ENCODE assay signal across 8 cellular contexts in genomic region chr6:27864906-27865883, GRCh38. TPM values are rescaled to one million over a fixed set of nuclear protein-coding genes. Genes with fewer than 3 reads are reported as not detected.
DNase-seq lines count a peak whose midpoint lies in the region; ATAC-seq and TF ChIP-seq lines count a peak whose summit lies in the region.

No MANE protein-coding gene starts in this region.

- H3K4me1 Mint-ChIP-seq in activated T-helper 17 cell treated with anti-CD3 and anti-CD28 coated beads, Interleukin-2, amount 50 U/mL, for 72 hours: peaks cover 26% of the 10 kb centered on the region
- H3K4me1 Mint-ChIP-seq in naive thymus-derived CD8-positive, alpha-beta T cell: peaks cover 15 to 45% (median 39%) of the 10 kb centered on the region in 4 donors

- no peaks in the 10 kb centered on the region for H3K27me3 Mint-ChIP-seq in activated T-helper 17 cell treated with anti-CD3 and anti-CD28 coated beads, Interleukin-2, amount 50 U/mL, for 72 hours
- no peaks in the 10 kb centered on the region for H3K27me3 Mint-ChIP-seq in naive thymus-derived CD8-positive, alpha-beta T cell

- in situ Hi-C loops in Panc1 (cut with HindIII; ENCODE audit: low pct_unique_long_range_greater_than_20kb, low sequenced_read_pairs): loop anchor here (5.0 kb wide), 1 partner anchor 43 kb away; a partner anchor contains a TSS

- H3K4me3 ChIP-seq in KMS-11 (IDR thresholded peaks at IDR 0.05; ENCODE audit: insufficient read depth, low read depth, low read length): no peak overlapping the region
- peak overlapping the region; percentile 65 to 82 for H3K4me3 ChIP-seq in Panc1 (ENCODE audit: low read depth in 2 of 2, low read length in 2 of 2)
- H3K4me3 ChIP-seq in testis: peak overlapping the region; percentile 65 to 77

- TF ChIP-seq POLR2A in testis (IDR thresholded peaks at IDR 0.05): no peak

- peaks cover 14% of the 10 kb centered on the region; the same call in 1 of the 2 replicates for H3K79me2 ChIP-seq in KMS-11 (ENCODE audit: insufficient read depth, low read depth)

- H3K27ac ChIP-seq in KMS-11 (peak overlapping the region; percentile 100), Panc1 (ENCODE audit: low read length) (peak overlapping the region; percentile 98), testis (peak overlapping the region; percentile 71 to 76)

- H3K4me1 ChIP-seq in KMS-11 (ENCODE audit: low read depth, poor library complexity, severe bottlenecking) (peaks cover 18% of the 10 kb centered on the region), Panc1 (ENCODE audit: control insufficient read depth, insufficient read depth, low read length) (peaks cover 12% of the 10 kb centered on the region), testis (peaks cover 21% of the 10 kb centered on the region)

- H3K9me3 Mint-ChIP-seq in activated T-helper 17 cell treated with anti-CD3 and anti-CD28 coated beads, Interleukin-2, amount 50 U/mL, for 72 hours: peaks cover under 1% of the 10 kb centered on the region
- H3K9me3 Mint-ChIP-seq in naive thymus-derived CD8-positive, alpha-beta T cell: peaks cover 0 to 4% (median 0%) of the 10 kb centered on the region in 9 donors

- DNase-seq in EH (ENCODE audit: low read depth): peak; percentile 98
- DNase-seq in Panc1 (ENCODE audit: low read depth, low spot score): peak; percentile 95
- DNase-seq in fibroblast of peridontal ligament (ENCODE audit: extremely low read depth): peak; percentile 99
- DNase-seq in naive thymus-derived CD8-positive, alpha-beta T cell: peak; percentile 43 to 91 (median 80)
- peak; percentile 83 for DNase-seq in testis

- H3K4me3 Mint-ChIP-seq in activated T-helper 17 cell treated with anti-CD3 and anti-CD28 coated beads, Interleukin-2, amount 50 U/mL, for 72 hours: peak overlapping the region; percentile 97
- peak overlapping the region; percentile 87 to 99 (median 98) for H3K4me3 Mint-ChIP-seq in naive thymus-derived CD8-positive, alpha-beta T cell

- ATAC-seq in GM21786 (IDR thresholded peaks at IDR 0.05; ENCODE audit: unreplicated experiment) (peak; percentile 40), Panc1 (peak; percentile 69)
- ATAC-seq in activated T-helper 17 cell treated with anti-CD3 and anti-CD28 coated beads, Interleukin-2, amount 50 U/mL, for 72 hours (replicated peaks): peak; percentile 68
- peak; percentile 81 for ATAC-seq in naive thymus-derived CD8-positive, alpha-beta T cell

- H3K9ac ChIP-seq in KMS-11: peak overlapping the region; percentile 100

- peak overlapping the region; percentile 96 for H3K27ac Mint-ChIP-seq in activated T-helper 17 cell treated with anti-CD3 and anti-CD28 coated beads, Interleukin-2, amount 50 U/mL, for 72 hours
- H3K27ac Mint-ChIP-seq in naive thymus-derived CD8-positive, alpha-beta T cell: peak overlapping the region; percentile 87 to 99 (median 96)

- CTCF ChIA-PET in Panc1 (lab: Charles Lee): no interaction called here

- H2AFZ ChIP-seq in KMS-11 (ENCODE audit: low read depth): peak overlapping the region; percentile 35

- peak overlapping the region; percentile 97 for H3K4me2 ChIP-seq in KMS-11

- no peaks in the 10 kb centered on the region for H3K27me3 ChIP-seq in KMS-11 (ENCODE audit: insufficient read depth, low read depth)
- H3K27me3 ChIP-seq in Panc1 (ENCODE audit: control insufficient read depth, insufficient read depth, low read length): no peaks in the 10 kb centered on the region
- no peaks in the 10 kb centered on the region for H3K27me3 ChIP-seq in testis

- BruUV-seq in Panc1 (replicated peaks; lab: Mats Ljungman, UMichigan): TSS peak; percentile 100

- H3K9me3 ChIP-seq in Panc1 (ENCODE audit: control insufficient read depth, insufficient read depth, low read depth, low read length): no peaks in the 10 kb centered on the region
- H3K9me3 ChIP-seq in testis: no peaks in the 10 kb centered on the region

- no peaks in the 10 kb centered on the region for H4K20me1 ChIP-seq in KMS-11 (ENCODE audit: insufficient read depth)

- TF ChIP-seq CTCF in KMS-11 (conservative IDR thresholded peaks at IDR 0.05; ENCODE audit: low read depth, low read length): no peak
- no peak for TF ChIP-seq CTCF in Panc1 (IDR thresholded peaks at IDR 0.05)
- no peak for TF ChIP-seq CTCF in testis (IDR thresholded peaks at IDR 0.05)

- 1% methylated on average over 39 to 58 of the region's 58 CpGs for WGBS in testis, 2 donors

- POLR2A ChIA-PET in Panc1 (lab: Charles Lee): interaction anchor here (0.6 to 6.1 kb wide), 16 partner anchors 22 to 1832 kb away, joined by 3 to 95 read pairs (median 5); a partner anchor contains a TSS
- POLR2A ChIA-PET in naive thymus-derived CD8-positive, alpha-beta T cell (lab: Charles Lee): interaction anchor here (0.6 to 15.4 kb wide), 35 partner anchors 8 to 1845 kb away, joined by 3 to 793 read pairs (median 7); partner anchors contain the start of gene ZSCAN26

- intact Hi-C loops in Panc1 (cut with micrococcal nuclease; ENCODE audit: unreplicated experiment) (no loop called here), testis (cut with DNase I; ENCODE audit: low total_unique reads) (no loop called here)

- H3K36me3 Mint-ChIP-seq in activated T-helper 17 cell treated with anti-CD3 and anti-CD28 coated beads, Interleukin-2, amount 50 U/mL, for 72 hours (ENCODE audit: low read depth): peaks cover 21% of the 10 kb centered on the region
- no peaks in the 10 kb centered on the region for H3K36me3 Mint-ChIP-seq in naive thymus-derived CD8-positive, alpha-beta T cell

- no peaks in the 10 kb centered on the region for H3K36me3 ChIP-seq in KMS-11 (ENCODE audit: insufficient read depth)
- H3K36me3 ChIP-seq in Panc1 (ENCODE audit: control insufficient read depth, insufficient read depth, low read length): no peaks in the 10 kb centered on the region
- H3K36me3 ChIP-seq in testis (ENCODE audit: low read depth, missing control alignments): no peaks in the 10 kb centered on the region

RNA-seq across cellular contexts. Expression of gene OR2B2, which starts 47.0 kb away (rescaled TPM):
- not detected for total RNA-seq in Panc1 (2021; ENCODE audit: unreplicated experiment)
- not detected for polyA plus RNA-seq in Panc1 (2012; ENCODE audit: insufficient read length)
- not detected for total RNA-seq in activated T-helper 17 cell treated with anti-CD3 and anti-CD28 coated beads, Interleukin-2, amount 50 U/mL, for 72 hours
- total RNA-seq in naive thymus-derived CD8-positive, alpha-beta T cell: not detected
- polyA plus RNA-seq in naive thymus-derived CD8-positive, alpha-beta T cell: not detected
- not detected for total RNA-seq in testis
- polyA plus RNA-seq in testis (ENCODE audit: insufficient read depth, low read depth, low replicate concordance): not detected
